Comparison of ENCODE assay signal across 9 cellular contexts in genomic region chr4:56506110-56506705, GRCh38. TPM values are rescaled to one million over a fixed set of nuclear protein-coding genes. Genes with fewer than 3 reads are reported as not detected.
DNase-seq lines count a peak whose midpoint lies in the region; ATAC-seq and TF ChIP-seq lines count a peak whose summit lies in the region.
"Had no signal": no experiment of that assay in that cellular context is flagged by ENCODE, and none has a peak within 500 bp of the region (broad histone marks: within the 10 kb centered on the region; RNA-seq: fewer than 3 reads in every experiment).

No MANE protein-coding gene starts in this region.

- peaks cover 9% of the 10 kb centered on the region for H4K20me1 ChIP-seq in neural progenitor cell (ENCODE audit: low read depth)

- H3K9ac ChIP-seq in neural progenitor cell = no peak overlapping the region

- no peaks in the 10 kb centered on the region for H3K27me3 ChIP-seq in CD4-positive, alpha-beta memory T cell (ENCODE audit: insufficient read depth, low read length)
- H3K27me3 ChIP-seq in neural progenitor cell = peaks cover 20% of the 10 kb centered on the region
- H3K27me3 ChIP-seq in body of pancreas = no peaks in the 10 kb centered on the region

- H3K9me3 ChIP-seq in CD4-positive, alpha-beta memory T cell (ENCODE audit: control insufficient read depth in 1 of 2, low read length in 2 of 2) = no peaks in the 10 kb centered on the region
- no peaks in the 10 kb centered on the region for H3K9me3 ChIP-seq in neural progenitor cell (ENCODE audit: low read depth)
- no peaks in the 10 kb centered on the region for H3K9me3 ChIP-seq in body of pancreas

- H3K4me1 ChIP-seq in CD4-positive, alpha-beta memory T cell (ENCODE audit: insufficient read depth, low read length) = peaks cover 10% of the 10 kb centered on the region
- H3K4me1 ChIP-seq in neural progenitor cell (no peaks in the 10 kb centered on the region), body of pancreas (peaks cover 19% of the 10 kb centered on the region)

- WGBS in body of pancreas, 2 donors = 22 to 24% methylated on average over 27 to 28 of the region's 28 CpGs

- H3K27me3 Mint-ChIP-seq in CD4-positive, alpha-beta memory T cell = no peaks in the 10 kb centered on the region
- H3K27me3 Mint-ChIP-seq in endothelial cell (ENCODE audit: unreplicated experiment) (peaks cover 5% of the 10 kb centered on the region), neural progenitor cell (ENCODE audit: insufficient read depth, low read depth) (peaks cover 8% of the 10 kb centered on the region)

- CTCF ChIA-PET in CD4-positive, alpha-beta memory T cell (lab: Charles Lee; ENCODE audit: partially characterized antibody) = interaction anchor here (0.8 to 1.1 kb wide), 2 partner anchors 24 to 537 kb away, joined by 3 to 4 read pairs; no protein-coding TSS in a partner anchor

- peak overlapping the region; percentile 98 for H2AFZ ChIP-seq in neural progenitor cell (replicated peaks)

- DNase-seq in CD4-positive, alpha-beta memory T cell = no peak
- peak; percentile 28 for DNase-seq in NCI-H1105 treated with DMSO at 0.1 percent for 48 hours (lab: John Stamatoyannopoulos, UW)
- DNase-seq in endothelial cell (ENCODE audit: low spot score) = peak; percentile 8
- DNase-seq in neural progenitor cell (ENCODE audit: low spot score) = peak; percentile 65
- no peak for DNase-seq in body of pancreas
- DNase-seq in kidney glomerular epithelial cell (lab: John Stamatoyannopoulos, UW) = no peak
- DNase-seq in effector CD8-positive, alpha-beta T cell (lab: John Stamatoyannopoulos, UW) = no peak

- TF ChIP-seq CTCF in endothelial cell (IDR thresholded peaks at IDR 0.05; ENCODE audit: unreplicated experiment) (no peak), neural progenitor cell (IDR thresholded peaks at IDR 0.05) (no peak), body of pancreas (IDR thresholded peaks at IDR 0.05) (no peak)

- peak overlapping the region; percentile 97 for H3K4me2 ChIP-seq in neural progenitor cell

- H3K4me3 ChIP-seq in CD4-positive, alpha-beta memory T cell (ENCODE audit: low read length in 2 of 2) = peak overlapping the region; percentile 28 to 42
- H3K4me3 ChIP-seq in neural progenitor cell (peak overlapping the region; percentile 66), body of pancreas (no peak overlapping the region)

- intact Hi-C loops in CD4-positive, alpha-beta memory T cell (cut with micrococcal nuclease) = loop anchor here (5.0 kb wide), 1 partner anchor 36 kb away; no protein-coding TSS in a partner anchor
- intact Hi-C loops in body of pancreas (cut with DNase I) = no loop called here

- H3K36me3 Mint-ChIP-seq in CD4-positive, alpha-beta memory T cell = peaks cover 15 to 20% of the 10 kb centered on the region in 2 donors
- H3K36me3 Mint-ChIP-seq in endothelial cell (ENCODE audit: low read depth, unreplicated experiment) (peaks cover 13% of the 10 kb centered on the region), neural progenitor cell (peaks cover 10% of the 10 kb centered on the region)

- H3K27ac ChIP-seq in CD4-positive, alpha-beta memory T cell (ENCODE audit: low read depth, low read length) = no peak overlapping the region
- no peak overlapping the region for H3K27ac ChIP-seq in neural progenitor cell
- H3K27ac ChIP-seq in body of pancreas = no peak overlapping the region
- H3K27ac ChIP-seq: HL-60 had no signal

- peaks cover 8 to 21% (median 11%) of the 10 kb centered on the region in 4 donors for H3K4me1 Mint-ChIP-seq in CD4-positive, alpha-beta memory T cell
- H3K4me1 Mint-ChIP-seq in endothelial cell (ENCODE audit: unreplicated experiment) (peaks cover 10% of the 10 kb centered on the region), neural progenitor cell (peaks cover 17% of the 10 kb centered on the region)

- H3K79me2 ChIP-seq in neural progenitor cell (ENCODE audit: low read depth) = no peaks in the 10 kb centered on the region

- ATAC-seq in body of pancreas (no peak), GM18858 (IDR thresholded peaks at IDR 0.05; ENCODE audit: unreplicated experiment) (no peak)

- no peaks in the 10 kb centered on the region for H3K9me3 Mint-ChIP-seq in CD4-positive, alpha-beta memory T cell
- H3K9me3 Mint-ChIP-seq in endothelial cell (ENCODE audit: unreplicated experiment) (no peaks in the 10 kb centered on the region), neural progenitor cell (no peaks in the 10 kb centered on the region)

- POLR2A ChIA-PET in CD4-positive, alpha-beta memory T cell (lab: Charles Lee; ENCODE audit: partially characterized antibody) = no interaction called here

- no peak for TF ChIP-seq POLR2A in body of pancreas (IDR thresholded peaks at IDR 0.05)

- peaks cover 31% of the 10 kb centered on the region for H3F3A ChIP-seq in neural progenitor cell (ENCODE audit: low read depth)

- H3K4me3 Mint-ChIP-seq in CD4-positive, alpha-beta memory T cell = peak overlapping the region; percentile 77 to 91 (median 84)
- H3K4me3 Mint-ChIP-seq in endothelial cell (ENCODE audit: unreplicated experiment) (peak overlapping the region; percentile 85), neural progenitor cell (peak overlapping the region; percentile 91)

- peak overlapping the region; percentile 2 to 91 (median 57) for H3K27ac Mint-ChIP-seq in CD4-positive, alpha-beta memory T cell
- H3K27ac Mint-ChIP-seq in endothelial cell (ENCODE audit: unreplicated experiment) = no peak overlapping the region
- H3K27ac Mint-ChIP-seq in neural progenitor cell = no peak overlapping the region

- peaks cover 9% of the 10 kb centered on the region for H3K36me3 ChIP-seq in CD4-positive, alpha-beta memory T cell (ENCODE audit: insufficient read depth, low read length)
- H3K36me3 ChIP-seq in neural progenitor cell (peaks cover 5% of the 10 kb centered on the region), body of pancreas (replicated peaks in 1 of 2; ENCODE audit: insufficient read depth in 1 of 2, low read depth in 2 of 2) (peaks cover 2 to 4% of the 10 kb centered on the region in 2 donors)

RNA-seq across cellular contexts. Expression of gene ARL9, which starts 0.6 kb away (rescaled TPM):
- total RNA-seq in CD4-positive, alpha-beta memory T cell = under 1 TPM in 1 of 2 experiments, not detected in 1; 0.35 TPM
- under 1 TPM in 1 of 2 donors, not detected in 1; 0.14 TPM for polyA plus RNA-seq in CD4-positive, alpha-beta memory T cell
- total RNA-seq in endothelial cell (ENCODE audit: unreplicated experiment) (not detected), neural progenitor cell (ENCODE audit: low replicate concordance) (0.45 and 0.68 TPM in 2 replicates), body of pancreas (not detected)

RNA-seq across cellular contexts. Expression of gene SRP72, which starts 38.8 kb away (rescaled TPM):
- total RNA-seq in CD4-positive, alpha-beta memory T cell = 100 to 1,000 TPM; 104 to 107 TPM
- polyA plus RNA-seq in CD4-positive, alpha-beta memory T cell = 100 to 1,000 TPM; 148 to 165 TPM
- 142 TPM for total RNA-seq in endothelial cell (ENCODE audit: unreplicated experiment)
- 90.8 and 114 TPM in 2 replicates for total RNA-seq in neural progenitor cell (ENCODE audit: low replicate concordance)
- 10 to 100 TPM; 39.4 to 75.8 TPM for total RNA-seq in body of pancreas

Comparison
In these comparisons a context has a peak if more than half of its experiments do, and no peak if none do; other contexts are left out.
1. DNase-seq: peak in NCI-H1105 treated with DMSO at 0.1 percent for 48 hours (single experiment), endothelial cell (single experiment) and neural progenitor cell (single experiment); none in CD4-positive, alpha-beta memory T cell (0 of 5), body of pancreas (0 of 4), kidney glomerular epithelial cell (single experiment) and effector CD8-positive, alpha-beta T cell (single experiment).
2. H3K4me3 ChIP-seq: peak in CD4-positive, alpha-beta memory T cell (2 of 2) and neural progenitor cell (single experiment); none in body of pancreas (0 of 2).
3. H3K27ac Mint-ChIP-seq: peak in CD4-positive, alpha-beta memory T cell (7 of 7); none in endothelial cell (single experiment) and neural progenitor cell (single experiment).
4. Peak in every context shown above with its lines, with median percentiles within 50 percentile points of each other: H3K4me3 Mint-ChIP-seq.